Comparison of ENCODE assay signal across 8 cellular contexts in genomic region chr9:127525426-127526188, GRCh38.
DNase-seq lines count a peak whose midpoint lies in the region; ATAC-seq and TF ChIP-seq lines count a peak whose summit lies in the region.

No MANE protein-coding gene starts in this region.

- H3K4me3 ChIP-seq in breast epithelium (no peak overlapping the region), foreskin fibroblast (ENCODE audit: low read depth in 1 of 2, low read length in 2 of 2) (no peak overlapping the region), stomach (no peak overlapping the region)

- peaks cover 24% of the 10 kb centered on the region for H3K4me1 Mint-ChIP-seq in MCF 10A (ENCODE audit: insufficient read depth, unreplicated experiment)

- TF ChIP-seq EP300 in stomach (IDR thresholded peaks at IDR 0.05), result no peak

- H3K36me3 Mint-ChIP-seq in MCF 10A (ENCODE audit: insufficient read depth, unreplicated experiment), result peaks cover 99% of the 10 kb centered on the region

- no peak overlapping the region for H3K4me3 Mint-ChIP-seq in MCF 10A (ENCODE audit: unreplicated experiment)

- DNase-seq in MCF 10A (ENCODE audit: unreplicated experiment), result no peak
- DNase-seq in breast epithelium (ENCODE audit: low spot score in 2 of 2), result no peak
- DNase-seq in SKM-1 (lab: John Stamatoyannopoulos, UW; ENCODE audit: unreplicated experiment), result peak; percentile 19
- peak in 1 of 2 donors; percentile 75 for DNase-seq in foreskin fibroblast
- no peak for DNase-seq in stomach
- no peak for DNase-seq in stimulated activated CD4-positive, alpha-beta T cell treated with anti-CD3 and anti-CD28 coated beads, Interleukin-2, amount 100 ng/mL, for 24 hours
- no peak for DNase-seq in stimulated activated CD4-positive, alpha-beta T cell treated with anti-CD3 and anti-CD28 coated beads, Interleukin-12 subunit alpha, Interleukin-12 subunit beta, amount 100 ng/mL, for 4 hours

- BruUV-seq in MCF 10A (replicated peaks; lab: Mats Ljungman, UMichigan), result TSS peak; percentile 5

- TF ChIP-seq POLR2A in breast epithelium (IDR thresholded peaks at IDR 0.05) (no peak), stomach (IDR thresholded peaks at IDR 0.05) (no peak)

- CTCF ChIA-PET in MCF 10A (lab: Yijun Ruan, JAX), result interaction anchor here (0.6 to 2.5 kb wide), 18 partner anchors 8 to 1844 kb away, joined by 3 to 14 read pairs (median 4); partner anchors contain the start of gene TOR2A

- ATAC-seq in GM21367 (IDR thresholded peaks at IDR 0.05; ENCODE audit: unreplicated experiment), result no peak

- WGBS in stomach, 5 donors, result 91 to 98% (median 97%) methylated on average over 8 of the region's 8 CpGs

- peak overlapping the region; percentile 31 for H3K27ac Mint-ChIP-seq in MCF 10A (ENCODE audit: low read depth, unreplicated experiment)

- no peaks in the 10 kb centered on the region for H3K9me3 Mint-ChIP-seq in MCF 10A (ENCODE audit: unreplicated experiment)

- POLR2A ChIA-PET in MCF 10A (lab: Yijun Ruan, JAX), result interaction anchor here (0.9 to 1.4 kb wide), 6 partner anchors 9 to 102 kb away, joined by 3 to 5 read pairs (median 4); partner anchors contain the start of gene ZNF79

- peak; percentile 44 for TF ChIP-seq CTCF in MCF 10A (IDR thresholded peaks at IDR 0.05; ENCODE audit: unreplicated experiment)
- peak in 1 of 3 donors; percentile 44 for TF ChIP-seq CTCF in breast epithelium (IDR thresholded peaks at IDR 0.05)
- peak; percentile 59 for TF ChIP-seq CTCF in foreskin fibroblast (IDR thresholded peaks at IDR 0.05; ENCODE audit: low read depth, low read length)
- peak in 4 of 7 experiments; percentile 25 to 49 (median 41) for TF ChIP-seq CTCF in stomach (IDR thresholded peaks at IDR 0.05)

- H3K9me3 ChIP-seq in breast epithelium (peaks cover 0 to 9% of the 10 kb centered on the region in 2 donors), stomach (peaks cover 4 to 15% (median 10%) of the 10 kb centered on the region in 4 donors)

- H3K36me3 ChIP-seq in breast epithelium (no peaks in the 10 kb centered on the region), stomach (peaks cover 36 to 89% (median 74%) of the 10 kb centered on the region in 4 donors)

- intact Hi-C loops in MCF 10A (cut with micrococcal nuclease) (no loop called here), breast epithelium (cut with DNase I; ENCODE audit: low total_unique reads) (no loop called here), stomach (cut with DNase I; ENCODE audit: low total_unique reads) (no loop called here)

- H3K4me1 ChIP-seq in breast epithelium (peaks cover 10 to 14% of the 10 kb centered on the region in 2 donors), stomach (peaks cover 19 to 79% (median 48%) of the 10 kb centered on the region in 4 donors)

- H3K27me3 ChIP-seq in breast epithelium (no peaks in the 10 kb centered on the region), stomach (no peaks in the 10 kb centered on the region)

- H3K27ac ChIP-seq in breast epithelium (no peak overlapping the region), stomach (peak overlapping the region in 2 of 5 donors; percentile 41 to 71)

- no peaks in the 10 kb centered on the region for H3K27me3 Mint-ChIP-seq in MCF 10A (ENCODE audit: insufficient read depth, unreplicated experiment)
